Comparison of ENCODE assay signal across 19 cellular contexts in genomic region chr17:83067071-83067717, GRCh38. TPM values are rescaled to one million over a fixed set of nuclear protein-coding genes. Genes with fewer than 3 reads are reported as not detected.
DNase-seq lines count a peak whose midpoint lies in the region; ATAC-seq and TF ChIP-seq lines count a peak whose summit lies in the region.
"Had no signal": no experiment of that assay in that cellular context is flagged by ENCODE, and none has a peak within 500 bp of the region (broad histone marks: within the 10 kb centered on the region; RNA-seq: fewer than 3 reads in every experiment).

No MANE protein-coding gene starts in this region.

- H3K4me1 Mint-ChIP-seq in glutamatergic neuron (ENCODE audit: low read depth, unreplicated experiment) = peaks cover 5% of the 10 kb centered on the region
- peaks cover 70% of the 10 kb centered on the region for H3K4me1 Mint-ChIP-seq in nephron progenitor cell

- H3K27me3 ChIP-seq in Peyer's patch (no peaks in the 10 kb centered on the region), thyroid gland (no peaks in the 10 kb centered on the region)

- H3K27ac ChIP-seq in Peyer's patch (no peak overlapping the region), thyroid gland (no peak overlapping the region)

- H3K4me3 ChIP-seq in Peyer's patch = no peak overlapping the region
- H3K4me3 ChIP-seq in thyroid gland (replicated peaks in 1 of 3) = no peak overlapping the region

- H3K27me3 Mint-ChIP-seq in glutamatergic neuron (ENCODE audit: unreplicated experiment) (peaks cover 5% of the 10 kb centered on the region), nephron progenitor cell (ENCODE audit: low read depth, poor library complexity) (peaks cover 19% of the 10 kb centered on the region)
- H3K27me3 Mint-ChIP-seq: effector memory CD8-positive, alpha-beta T cell had no signal

- H3K4me3 Mint-ChIP-seq in glutamatergic neuron (ENCODE audit: unreplicated experiment) (no peak overlapping the region), nephron progenitor cell (no peak overlapping the region)

- ATAC-seq in HG03442 (IDR thresholded peaks at IDR 0.05; ENCODE audit: unreplicated experiment) = no peak
- ATAC-seq: effector memory CD8-positive, alpha-beta T cell had no signal

- TF ChIP-seq CTCF in Peyer's patch (IDR thresholded peaks at IDR 0.05) = no peak
- TF ChIP-seq CTCF in glutamatergic neuron (IDR thresholded peaks at IDR 0.05; ENCODE audit: partially characterized antibody, unreplicated experiment) = no peak
- no peak for TF ChIP-seq CTCF in nephron progenitor cell (IDR thresholded peaks at IDR 0.05)
- no peak for TF ChIP-seq CTCF in thyroid gland (IDR thresholded peaks at IDR 0.05)

- WGBS in thyroid gland, 2 donors = 91 to 98% methylated on average over 15 to 28 of the region's 29 CpGs

- no peaks in the 10 kb centered on the region for H3K36me3 ChIP-seq in Peyer's patch
- H3K36me3 ChIP-seq in thyroid gland = no peaks in the 10 kb centered on the region

- H3K36me3 Mint-ChIP-seq in glutamatergic neuron (ENCODE audit: unreplicated experiment) = no peaks in the 10 kb centered on the region
- no peaks in the 10 kb centered on the region for H3K36me3 Mint-ChIP-seq in nephron progenitor cell (ENCODE audit: low read depth)

- TF ChIP-seq POLR2A in Peyer's patch (IDR thresholded peaks at IDR 0.05) (no peak), thyroid gland (IDR thresholded peaks at IDR 0.05) (no peak)

- H3K9me3 ChIP-seq in Peyer's patch (no peaks in the 10 kb centered on the region), thyroid gland (no peaks in the 10 kb centered on the region)
- H3K9me3 ChIP-seq: Caco-2 had no signal

- DNase-seq in Peyer's patch (peak in 2 of 3 donors; percentile 34 to 43), glutamatergic neuron (peak; percentile 6), nephron progenitor cell (peak; percentile 1), thyroid gland (peak; percentile 0 to 1), iPS-NIHi11 (ENCODE audit: low spot score) (no peak), DMS 273 treated with DMSO at 0.1 percent for 48 hours (lab: John Stamatoyannopoulos, UW) (no peak), hepatic stellate cell (ENCODE audit: low spot score) (no peak)
- DNase-seq: activated CD4-positive, CD25-positive, alpha-beta regulatory T cell treated with anti-CD3 and anti-CD28 coated beads, Interleukin-2, amount 50 U/mL, for 72 hours; AML-193; anterior cingulate cortex; cerebellar nuclear complex; effector memory CD8-positive, alpha-beta T cell; KBM-7; mammary epithelial cell; NCI-H1694; NCI-H2227 treated with DMSO at 0.1 percent for 48 hours; stimulated activated CD8-positive, alpha-beta memory T cell treated with anti-CD3 and anti-CD28 coated beads, Interleukin-4, amount 100 ng/mL, for 48 hours had no signal

- intact Hi-C loops in thyroid gland (cut with DNase I) = no loop called here

- H3K4me1 ChIP-seq in Peyer's patch (peaks cover 0 to 2% (median 0%) of the 10 kb centered on the region in 4 donors), thyroid gland (peaks cover 12 to 22% of the 10 kb centered on the region in 2 donors)

- H3K27ac Mint-ChIP-seq in glutamatergic neuron (ENCODE audit: unreplicated experiment) (no peak overlapping the region), nephron progenitor cell (peak overlapping the region; percentile 66)

- H3K9me3 Mint-ChIP-seq in glutamatergic neuron (ENCODE audit: unreplicated experiment) = peaks cover 4% of the 10 kb centered on the region
- no peaks in the 10 kb centered on the region for H3K9me3 Mint-ChIP-seq in nephron progenitor cell
- H3K9me3 Mint-ChIP-seq: effector memory CD8-positive, alpha-beta T cell had no signal

RNA-seq across cellular contexts. Expression of gene METRNL, which starts 12.2 kb away (rescaled TPM):
- total RNA-seq in Peyer's patch (100 to 1,000 TPM in 3 of 4 donors, 10 to 100 TPM in 1; 73.4 to 170 (median 117) TPM), glutamatergic neuron (ENCODE audit: unreplicated experiment) (47.1 TPM), thyroid gland (10 to 100 TPM; 57.5 to 89.7 (median 73.3) TPM)

Comparison
In these comparisons a context has a peak if more than half of its experiments do, and no peak if none do; other contexts are left out.
1. DNase-seq: peak in Peyer's patch (2 of 3), glutamatergic neuron (single experiment), nephron progenitor cell (single experiment) and thyroid gland (2 of 2); none in iPS-NIHi11 (single experiment), DMS 273 treated with DMSO at 0.1 percent for 48 hours (single experiment) and hepatic stellate cell (single experiment).